ENCODE assay signal across 7 cellular contexts in the genomic region with DNA sequence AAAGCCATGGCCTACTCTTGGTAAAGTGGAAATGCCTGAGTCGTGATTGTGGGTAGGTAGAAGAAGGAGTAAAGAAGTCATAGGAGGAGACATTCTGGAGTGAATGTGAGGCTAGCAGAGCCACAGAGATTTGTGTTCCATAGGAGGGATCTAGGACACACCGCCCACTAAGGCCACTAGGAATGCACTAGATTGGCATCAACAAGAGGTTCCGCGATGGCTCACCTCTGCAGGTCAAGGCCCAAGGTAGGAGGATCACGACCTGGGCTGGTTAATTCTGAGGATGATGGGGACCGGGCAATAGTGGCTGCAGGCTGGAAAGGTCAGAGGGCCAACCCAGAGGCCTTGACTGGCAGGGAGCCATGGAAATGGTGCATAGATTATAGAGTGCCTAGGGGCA. TPM values are rescaled to one million over a fixed set of nuclear protein-coding genes. Genes with fewer than 3 reads are reported as not detected.
"Had no signal": no experiment of that assay in that cellular context is flagged by ENCODE, and none has a peak within 500 bp of the region (broad histone marks: within the 10 kb centered on the region; RNA-seq: fewer than 3 reads in every experiment).

No MANE protein-coding gene starts in this region.

- H3K4me3 ChIP-seq: GM23248, K562 had no signal

- DNase-seq: GM23248, GOT3, H9, HCEC 1CT, IMR-90 had no signal

- H2AFZ ChIP-seq: GM23248 had no signal

- H3K9ac ChIP-seq: GM23248 had no signal

- H3K27ac ChIP-seq: GM23248 had no signal

RNA-seq across cellular contexts. Expression of gene OPCML, which starts 48.8 kb away (rescaled TPM):
- total RNA-seq: HT-29, K562 had no signal
- polyA plus RNA-seq: K562 had no signal
